Comparison of ENCODE assay signal across 1 cellular context in the genomic region with DNA sequence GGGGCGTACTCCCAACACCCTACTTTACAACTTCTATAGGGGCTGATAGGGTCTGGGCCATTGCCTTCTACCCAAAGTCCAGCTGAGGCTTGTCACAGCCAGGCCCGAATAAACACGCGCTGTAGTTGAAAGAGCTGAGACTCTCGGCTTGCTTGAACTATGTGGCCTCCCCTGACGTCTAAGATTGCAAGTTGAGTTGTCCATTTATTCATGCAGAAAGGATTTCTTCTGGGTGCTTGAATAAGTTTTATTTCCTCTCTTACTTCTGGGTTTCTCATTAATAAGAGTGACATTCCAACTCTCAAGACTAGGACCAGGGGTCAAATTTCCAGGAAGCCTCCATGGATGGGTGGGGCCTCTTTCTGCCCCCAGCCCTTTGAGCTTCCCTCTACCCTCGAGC.
TF ChIP-seq lines count a peak whose summit lies in the region.

No MANE protein-coding gene starts in this region.

TF ChIP-seq in GM23338, 12 proteins besides CTCF, POLR2A, EP300 and RAD21 (continued from another document):
- no peak for TF ChIP-seq ZNF462 (CRISPR knock-in tag; IDR thresholded peaks at IDR 0.05)
- TF ChIP-seq STAT1 (IDR thresholded peaks at IDR 0.05; ENCODE audit: unreplicated experiment), result no peak
- no peak for TF ChIP-seq EZH2phosphoT487 (IDR thresholded peaks at IDR 0.05; ENCODE audit: unreplicated experiment)
- TF ChIP-seq, protein P1, sequence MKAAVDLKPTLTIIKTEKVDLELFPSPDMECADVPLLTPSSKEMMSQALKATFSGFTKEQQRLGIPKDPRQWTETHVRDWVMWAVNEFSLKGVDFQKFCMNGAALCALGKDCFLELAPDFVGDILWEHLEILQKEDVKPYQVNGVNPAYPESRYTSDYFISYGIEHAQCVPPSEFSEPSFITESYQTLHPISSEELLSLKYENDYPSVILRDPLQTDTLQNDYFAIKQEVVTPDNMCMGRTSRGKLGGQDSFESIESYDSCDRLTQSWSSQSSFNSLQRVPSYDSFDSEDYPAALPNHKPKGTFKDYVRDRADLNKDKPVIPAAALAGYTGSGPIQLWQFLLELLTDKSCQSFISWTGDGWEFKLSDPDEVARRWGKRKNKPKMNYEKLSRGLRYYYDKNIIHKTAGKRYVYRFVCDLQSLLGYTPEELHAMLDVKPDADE (IDR thresholded peaks at IDR 0.05), result no peak
- no peak for TF ChIP-seq NANOG (IDR thresholded peaks at IDR 0.05; ENCODE audit: borderline replicate concordance)
- TF ChIP-seq JUNB (IDR thresholded peaks at IDR 0.05; ENCODE audit: unreplicated experiment), result no peak
- TF ChIP-seq ZNF114 (CRISPR knock-in tag; IDR thresholded peaks at IDR 0.05), result no peak
- TF ChIP-seq ZNF331 (CRISPR knock-in tag; IDR thresholded peaks at IDR 0.05; ENCODE audit: low read depth), result no peak
- TF ChIP-seq CREB1 (CRISPR knock-in tag; IDR thresholded peaks at IDR 0.05; ENCODE audit: low read depth), result no peak
